30 cellular contexts compared by ENCODE assay signal in genomic region chr5:39452846-39453245, GRCh38. TPM values are rescaled to one million over a fixed set of nuclear protein-coding genes. Genes with fewer than 3 reads are reported as not detected.
DNase-seq lines count a peak whose midpoint lies in the region; ATAC-seq, FAIRE-seq and TF ChIP-seq lines count a peak whose summit lies in the region.
"Had no signal": no experiment of that assay in that cellular context is flagged by ENCODE, and none has a peak within 500 bp of the region (broad histone marks: within the 10 kb centered on the region; RNA-seq: fewer than 3 reads in every experiment).

No MANE protein-coding gene starts in this region.

- no peaks in the 10 kb centered on the region for H3K9me3 ChIP-seq in A549
- no peaks in the 10 kb centered on the region for H3K9me3 ChIP-seq in colonic mucosa
- H3K9me3 ChIP-seq: BLaER1, lower lobe of right lung, MG63, prostate gland, SJCRH30 had no signal

- no peak overlapping the region for H3K9ac ChIP-seq in colonic mucosa (ENCODE audit: low read depth in 2 of 2, low read length in 2 of 2)
- H3K9ac ChIP-seq: BLaER1 had no signal

- H3K4me2 ChIP-seq in A549 = peak overlapping the region; percentile 60
- H3K4me2 ChIP-seq: BLaER1, GM23338 had no signal

- 63% methylated on average over 2 of the region's 2 CpGs for WGBS in A549 (ENCODE audit: missing lambda C conversion rate)

- POLR2A ChIA-PET in A549 (lab: Yijun Ruan, JAX) (interaction anchor here (0.6 kb wide), 1 partner anchor 29 kb away, joined by 3 read pairs; no protein-coding TSS in a partner anchor), T-cell (lab: Charles Lee) (no interaction called here)

- no peak for ATAC-seq in A549
- no peak for ATAC-seq in T-cell (replicated peaks in 1 of 4)
- ATAC-seq: foreskin keratinocyte, GM23338, lower lobe of right lung, Panc1 had no signal

- H3K4me3 Mint-ChIP-seq in HFFc6 (no peak overlapping the region), T-cell (no peak overlapping the region)
- H3K4me3 Mint-ChIP-seq: activated CD4-positive, alpha-beta T cell treated with anti-CD3 and anti-CD28 coated beads, Interleukin-2, amount 10 ng/mL, durations not matched to agents 24 days and 14 days; activated naive CD4-positive, alpha-beta T cell treated with anti-CD3 and anti-CD28 coated beads, Interleukin-2, amount 50 U/mL, for 24 hours; GM23338; neural crest cell; T-helper 1 cell treated with Interleukin-12 subunit alpha and Interleukin-12 subunit beta and Interleukin-4 antibody, amounts not matched to agents 30 μg/mL and 1 μg/mL, for 36 hours had no signal

- DNase-seq in A549 (ENCODE audit: low read depth in 1 of 2, low spot score in 1 of 2) (no peak), HFFc6 (no peak), choroid plexus epithelial cell (ENCODE audit: low read depth) (peak; percentile 74), kidney tubule cell (ENCODE audit: low spot score) (peak; percentile 45), T-cell (no peak), colonic mucosa (no peak), A172 (ENCODE audit: low spot score) (no peak)
- DNase-seq in activated T-cell treated with anti-CD3 and anti-CD28 coated beads, Interleukin-2, amount 50 U/mL, for 48 hours = no peak
- DNase-seq: activated CD4-positive, alpha-beta T cell treated with anti-CD3 and anti-CD28 coated beads, Interleukin-2, amount 10 ng/mL, durations not matched to agents 24 days and 14 days; Calu3; foreskin keratinocyte; hippocampal formation; lower lobe of right lung; MG63; NCI-H1417 treated with DMSO at 0.1 percent for 48 hours; NCI-H510A treated with DMSO at 0.1 percent for 48 hours; NK-92 treated with Interleukin-12 subunit alpha and Interleukin-12 subunit beta, amount 100 ng/mL, for 24 hours; stimulated activated CD4-positive, alpha-beta T cell treated with anti-CD3 and anti-CD28 coated beads, Interleukin-2, amount 100 ng/mL, for 48 hours; stimulated activated naive CD4-positive, alpha-beta T cell treated with Interleukin-2 at 50 U/mL for 16 hours had no signal

- TF ChIP-seq POLR2A in A549 (IDR thresholded peaks at IDR 0.05; ENCODE audit: low read length) = no peak

- H3K27ac ChIP-seq in A549 = peak overlapping the region in 1 of 2 experiments; percentile 62; a peak in 2 of 6 replicates
- no peak overlapping the region for H3K27ac ChIP-seq in colonic mucosa
- H3K27ac ChIP-seq: 22Rv1, BLaER1, coronary artery, foreskin keratinocyte, lower lobe of right lung, prostate gland, SJCRH30 had no signal

- intact Hi-C loops in colonic mucosa (cut with DNase I) = no loop called here

- no peak for TF ChIP-seq EP300 in A549 (IDR thresholded peaks at IDR 0.05)

- H3K27ac Mint-ChIP-seq in HFFc6 (peak overlapping the region; percentile 69), T-cell (no peak overlapping the region)
- H3K27ac Mint-ChIP-seq: activated CD4-positive, alpha-beta T cell treated with anti-CD3 and anti-CD28 coated beads, Interleukin-2, amount 10 ng/mL, durations not matched to agents 24 days and 14 days; activated naive CD4-positive, alpha-beta T cell treated with anti-CD3 and anti-CD28 coated beads, Interleukin-2, amount 50 U/mL, for 24 hours; GM23338; T-helper 1 cell treated with Interleukin-12 subunit alpha and Interleukin-12 subunit beta and Interleukin-4 antibody, amounts not matched to agents 30 μg/mL and 1 μg/mL, for 36 hours had no signal

- no peak for FAIRE-seq in A549 (lab: Jason Lieb, UNC)
- FAIRE-seq: keratinocyte had no signal

- H3K4me1 ChIP-seq in A549 = peaks cover 32% of the 10 kb centered on the region
- H3K4me1 ChIP-seq in colonic mucosa = no peaks in the 10 kb centered on the region
- H3K4me1 ChIP-seq: BLaER1, foreskin keratinocyte, lower lobe of right lung, prostate gland had no signal

- TF ChIP-seq RAD21 in A549 (conservative IDR thresholded peaks at IDR 0.05 in 1 of 2, IDR thresholded peaks at IDR 0.05 in 1 of 2) = no peak

- H3K4me3 ChIP-seq in A549 (no peak overlapping the region), choroid plexus epithelial cell (ENCODE audit: low read depth, low read length) (no peak overlapping the region), colonic mucosa (no peak overlapping the region)
- H3K4me3 ChIP-seq: BLaER1, coronary artery, GM23338, lower lobe of right lung, MG63, prostate gland had no signal

- no peaks in the 10 kb centered on the region for H3K36me3 Mint-ChIP-seq in HFFc6 (ENCODE audit: low read depth)
- no peaks in the 10 kb centered on the region for H3K36me3 Mint-ChIP-seq in T-cell
- H3K36me3 Mint-ChIP-seq: activated naive CD4-positive, alpha-beta T cell treated with anti-CD3 and anti-CD28 coated beads, Interleukin-2, amount 50 U/mL, for 24 hours had no signal

- no peaks in the 10 kb centered on the region for H3K9me3 Mint-ChIP-seq in HFFc6
- H3K9me3 Mint-ChIP-seq in T-cell = no peaks in the 10 kb centered on the region
- H3K9me3 Mint-ChIP-seq: activated CD4-positive, alpha-beta T cell treated with anti-CD3 and anti-CD28 coated beads, Interleukin-2, amount 10 ng/mL, durations not matched to agents 24 days and 14 days; activated naive CD4-positive, alpha-beta T cell treated with anti-CD3 and anti-CD28 coated beads, Interleukin-2, amount 50 U/mL, for 24 hours; GM23338; neural crest cell; T-helper 1 cell treated with Interleukin-12 subunit alpha and Interleukin-12 subunit beta and Interleukin-4 antibody, amounts not matched to agents 30 μg/mL and 1 μg/mL, for 36 hours had no signal

- TF ChIP-seq CTCF in A549 (IDR thresholded peaks at IDR 0.05) = no peak
- TF ChIP-seq CTCF in HFFc6 (IDR thresholded peaks at IDR 0.05) = no peak
- TF ChIP-seq CTCF in choroid plexus epithelial cell (conservative IDR thresholded peaks at IDR 0.05; ENCODE audit: low read depth, low read length) = no peak
- no peak for TF ChIP-seq CTCF in colonic mucosa (IDR thresholded peaks at IDR 0.05)

- peaks cover 31% of the 10 kb centered on the region for H3K4me1 Mint-ChIP-seq in HFFc6 (ENCODE audit: low read depth)
- H3K4me1 Mint-ChIP-seq in T-cell = no peaks in the 10 kb centered on the region
- H3K4me1 Mint-ChIP-seq: activated CD4-positive, alpha-beta T cell treated with anti-CD3 and anti-CD28 coated beads, Interleukin-2, amount 10 ng/mL, durations not matched to agents 24 days and 14 days; activated naive CD4-positive, alpha-beta T cell treated with anti-CD3 and anti-CD28 coated beads, Interleukin-2, amount 50 U/mL, for 24 hours had no signal

- H3K27me3 Mint-ChIP-seq in HFFc6 (ENCODE audit: insufficient read depth) (no peaks in the 10 kb centered on the region), T-cell (peaks cover 22 to 24% of the 10 kb centered on the region in 2 donors)

- H3K27me3 ChIP-seq in colonic mucosa = no peaks in the 10 kb centered on the region
- H3K27me3 ChIP-seq: BLaER1, MG63, SJCRH30 had no signal

- H3K36me3 ChIP-seq in colonic mucosa = no peaks in the 10 kb centered on the region
- H3K36me3 ChIP-seq: BLaER1, lower lobe of right lung, MG63, prostate gland, SJCRH30 had no signal

- CTCF ChIA-PET in A549 (lab: Yijun Ruan, JAX) (interaction anchor here (1.2 to 2.8 kb wide), 3 partner anchors 28 to 82 kb away, joined by 3 to 11 read pairs (median 11); partner anchors contain the start of gene DAB2), T-cell (lab: Charles Lee) (no interaction called here)

TF ChIP-seq in A549, 52 proteins besides CTCF, POLR2A, EP300 and RAD21:
- TF ChIP-seq HDAC2 (IDR thresholded peaks at IDR 0.05) (no peak), CEBPB (IDR thresholded peaks at IDR 0.05) (peak; percentile 63 to 64; a peak in 3 of 4 replicates)

RNA-seq across cellular contexts. Expression of gene DAB2, which starts 28.1 kb away (rescaled TPM):
- polyA plus RNA-seq in A549 (2011; rRNA removed) (14.4 and 17.1 TPM in 2 replicates), A549 (2017; fragmentation: RNase III; extraction: RNeasy Plus Mini Kit Qiagen cat#74134 plus additional on column Dnase treatment) (10.5 to 13.6 TPM (median 12.6 TPM) in 3 replicates)
- 3.3 and 5.0 TPM in 2 replicates for polyA plus RNA-seq in A549 (2012; cell fraction: cytosol; rRNA removed)
- 4.6 and 6.4 TPM in 2 replicates for polyA plus RNA-seq in A549 (2012; cell fraction: nucleus; rRNA removed)
- 15.8 and 16.5 TPM in 2 replicates for polyA minus RNA-seq in A549 (2011; rRNA and poly(A)+ RNA removed)
- total RNA-seq in HFFc6 (2021; fragmentation: NEBNext Ultra II Directional; extraction: Animal tissue kit (Norgen Biotek cat#: 25700)) = 100 to 1,000 TPM; 228 to 285 (median 237) TPM
- total RNA-seq in T-cell (1 to 10 TPM in 1 of 5 donors, under 1 TPM in 4; 0.47 to 1.1 (median 0.78) TPM), colonic mucosa (10 to 100 TPM; 43.7 to 46.4 TPM)
- 38.5 and 46.1 TPM in 2 replicates for total RNA-seq in A172 (2014; rRNA removed; shearing (Covaris generic))
- total RNA-seq: activated CD4-positive, alpha-beta T cell treated with anti-CD3 and anti-CD28 coated beads, Interleukin-2, amount 10 ng/mL, durations not matched to agents 24 days and 14 days had no signal

Comparison
In these comparisons a context has a peak if more than half of its experiments do, and no peak if none do; other contexts are left out.
1. DNase-seq: peak in choroid plexus epithelial cell (single experiment) and kidney tubule cell (single experiment); none in A549 (0 of 2), HFFc6 (single experiment), T-cell (0 of 34), colonic mucosa (single experiment), activated T-cell treated with anti-CD3 and anti-CD28 coated beads, Interleukin-2, amount 50 U/mL, for 48 hours (0 of 2) and A172 (single experiment).
2. RNA of gene DAB2, which starts 28.1 kb away (total RNA-seq): 228 to 285 TPM in HFFc6, 43.7 to 46.4 TPM in colonic mucosa and 38.5 to 46.1 TPM in A172; 0.47 to 1.1 TPM in T-cell; every median in the first group is over 10 times any median in the second.